ENCODE assay signal across 1 cellular context in genomic region chr22:36358533-36359171, GRCh38.
TF ChIP-seq lines count a peak whose summit lies in the region.

No MANE protein-coding gene starts in this region.

TF ChIP-seq in HepG2, 621 proteins besides CTCF, POLR2A, EP300 and RAD21 (continued from another document):
- TF ChIP-seq ZBTB33 (CRISPR knock-in tag; IDR thresholded peaks at IDR 0.05), result peak; percentile 53
- TF ChIP-seq HNF4A (CRISPR knock-in tag; IDR thresholded peaks at IDR 0.05), result peak; percentile 31; the same call in 1 of the 2 replicates
- 0 out of 2 replicates have a peak, but pooled peaks have one; percentile 14 for TF ChIP-seq ZFX (CRISPR knock-in tag; IDR thresholded peaks at IDR 0.05; ENCODE audit: low read depth)
- TF ChIP-seq HNF4G (IDR thresholded peaks at IDR 0.05; ENCODE audit: borderline replicate concordance, low read depth, low read length), result 0 out of 2 replicates have a peak, but pooled peaks have one; percentile 12
- no peak for TF ChIP-seq HNF4G (CRISPR knock-in tag; IDR thresholded peaks at IDR 0.05; ENCODE audit: borderline replicate concordance, low read depth)
